In the genomic region with DNA sequence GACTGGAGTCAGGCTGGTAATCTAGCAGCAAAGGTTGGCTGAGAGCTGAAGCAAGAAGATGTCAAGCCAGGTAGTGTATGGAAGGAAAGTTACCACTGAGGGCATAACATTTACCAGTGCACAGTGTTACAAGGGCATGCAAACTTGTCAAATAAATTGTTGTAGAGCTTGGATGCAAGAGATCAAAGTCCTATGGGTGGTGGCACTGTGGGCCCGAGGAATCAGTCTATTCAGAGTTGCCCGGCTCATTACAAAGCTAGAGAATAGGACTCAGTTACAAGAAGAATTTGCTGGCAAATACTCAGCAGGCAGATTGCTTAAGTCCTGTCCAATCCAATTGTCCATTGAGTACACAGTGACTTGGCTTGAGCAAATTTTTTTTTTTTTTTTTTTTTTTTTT, we compare ENCODE assay signal across 21 cellular contexts.
A peak's percentile ranks its signal among the peaks of the same experiment; 100 is the strongest.
DNase-seq lines count a peak whose midpoint lies in the region; TF ChIP-seq lines count a peak whose summit lies in the region.
"Had no signal": no experiment of that assay in that cellular context is flagged by ENCODE, and none has a peak within 500 bp of the region (broad histone marks: within the 10 kb centered on the region; RNA-seq: fewer than 3 reads in every experiment).

No MANE protein-coding gene starts in this region.

- CTCF ChIA-PET in activated naive CD4-positive, alpha-beta T cell treated with anti-CD3 and anti-CD28 coated beads, Interleukin-2, amount 10 ng/mL, durations not matched to agents 7 days and 5 days (lab: Charles Lee): no interaction called here

- DNase-seq in NCI-H2029 (lab: John Stamatoyannopoulos, UW) (peak; percentile 0), NCI-H2029 treated with DMSO at 0.1 percent for 48 hours (lab: John Stamatoyannopoulos, UW) (no peak), fibroblast of pulmonary artery (ENCODE audit: low read depth) (peak; percentile 14), substantia nigra (lab: John Stamatoyannopoulos, UW) (no peak), foreskin fibroblast (no peak)
- no peak for DNase-seq in activated naive CD4-positive, alpha-beta T cell treated with anti-CD3 and anti-CD28 coated beads, Interleukin-2, amount 10 ng/mL, durations not matched to agents 7 days and 5 days
- DNase-seq: 8988T; ACHN; AML-193; BE2C; CD4-positive, alpha-beta T cell; CD8-positive, alpha-beta memory T cell; DMS 273 treated with DMSO at 0.1 percent for 48 hours; DND-41; GOT3; HFFc6 had no signal

- peaks cover 0 to 6% (median 0%) of the 10 kb centered on the region in 4 donors for H3K9me3 ChIP-seq in liver (ENCODE audit: control insufficient read depth in 4 of 4, low read length in 3 of 4)
- H3K9me3 ChIP-seq: A549, BE2C, HAP-1 had no signal

- 34% methylated on average over 2 of the region's 2 CpGs for WGBS in liver

- H3K27me3 ChIP-seq in liver (ENCODE audit: control insufficient read depth in 4 of 4, insufficient read depth in 4 of 4, low read length in 3 of 4): no peaks in the 10 kb centered on the region
- H3K27me3 ChIP-seq: BE2C; BLaER1 treated with 17β-estradiol and CSF1 and Interleukin-3, amounts not matched to agents 10 nM and 100 nM had no signal

- H3K36me3 ChIP-seq in liver (ENCODE audit: control insufficient read depth in 4 of 4, insufficient read depth in 3 of 4, low read depth in 1 of 4, low read length in 3 of 4): no peaks in the 10 kb centered on the region
- H3K36me3 ChIP-seq: BE2C; BLaER1 treated with 17β-estradiol and CSF1 and Interleukin-3, amounts not matched to agents 10 nM and 100 nM; HAP-1 had no signal

- H3K9me3 Mint-ChIP-seq in activated naive CD4-positive, alpha-beta T cell treated with anti-CD3 and anti-CD28 coated beads, Interleukin-2, amount 10 ng/mL, durations not matched to agents 7 days and 5 days: peaks cover 11% of the 10 kb centered on the region

- no peak for TF ChIP-seq CTCF in fibroblast of pulmonary artery (IDR thresholded peaks at IDR 0.05; ENCODE audit: low read length, missing control alignments)
- TF ChIP-seq CTCF in liver (IDR thresholded peaks at IDR 0.05; ENCODE audit: low read depth, low read length, missing input control): no peak
- no peak for TF ChIP-seq CTCF in foreskin fibroblast (IDR thresholded peaks at IDR 0.05; ENCODE audit: low read depth, low read length)

- no peak overlapping the region for H3K4me3 Mint-ChIP-seq in activated naive CD4-positive, alpha-beta T cell treated with anti-CD3 and anti-CD28 coated beads, Interleukin-2, amount 10 ng/mL, durations not matched to agents 7 days and 5 days
- H3K4me3 Mint-ChIP-seq: CD14-positive monocyte; CD4-positive, alpha-beta T cell; CD8-positive, alpha-beta memory T cell; HFFc6 had no signal

- H3K9ac ChIP-seq in liver (ENCODE audit: low read depth in 1 of 2, low read length in 2 of 2): no peak overlapping the region
- H3K9ac ChIP-seq: BLaER1 treated with 17β-estradiol and CSF1 and Interleukin-3, amounts not matched to agents 10 nM and 100 nM had no signal

- peaks cover 0 to 7% (median 2%) of the 10 kb centered on the region in 4 donors for H3K4me1 ChIP-seq in liver (ENCODE audit: control insufficient read depth in 4 of 4, insufficient read depth in 4 of 4, low read length in 3 of 4)
- H3K4me1 ChIP-seq: A549, BE2C, HAP-1 had no signal

- peak in 1 of 2 donors; percentile 57 for TF ChIP-seq RAD21 in liver (IDR thresholded peaks at IDR 0.05)

- no peaks in the 10 kb centered on the region for H3K27me3 Mint-ChIP-seq in activated naive CD4-positive, alpha-beta T cell treated with anti-CD3 and anti-CD28 coated beads, Interleukin-2, amount 10 ng/mL, durations not matched to agents 7 days and 5 days
- H3K27me3 Mint-ChIP-seq: CD4-positive, alpha-beta T cell; CD8-positive, alpha-beta memory T cell had no signal

- peak overlapping the region; percentile 6 to 36 for H3K27ac ChIP-seq in liver (ENCODE audit: low read depth in 1 of 2, low read length in 2 of 2)
- no peak overlapping the region for H3K27ac ChIP-seq in substantia nigra (ENCODE audit: low read depth, low read length, poor library complexity, severe bottlenecking)
- H3K27ac ChIP-seq: A549; BLaER1 treated with 17β-estradiol and CSF1 and Interleukin-3, amounts not matched to agents 10 nM and 100 nM had no signal

- no peak overlapping the region for H3K27ac Mint-ChIP-seq in activated naive CD4-positive, alpha-beta T cell treated with anti-CD3 and anti-CD28 coated beads, Interleukin-2, amount 10 ng/mL, durations not matched to agents 7 days and 5 days
- H3K27ac Mint-ChIP-seq: CD14-positive monocyte; CD4-positive, alpha-beta T cell; HFFc6 had no signal

- no peaks in the 10 kb centered on the region for H3K4me1 Mint-ChIP-seq in activated naive CD4-positive, alpha-beta T cell treated with anti-CD3 and anti-CD28 coated beads, Interleukin-2, amount 10 ng/mL, durations not matched to agents 7 days and 5 days
- H3K4me1 Mint-ChIP-seq: CD14-positive monocyte; CD8-positive, alpha-beta memory T cell had no signal

- H3K4me3 ChIP-seq in fibroblast of pulmonary artery (replicated peaks; ENCODE audit: low read depth, low read length): no peak overlapping the region
- no peak overlapping the region for H3K4me3 ChIP-seq in liver (ENCODE audit: low read depth in 1 of 3, low read length in 3 of 3)
- no peak overlapping the region for H3K4me3 ChIP-seq in foreskin fibroblast (ENCODE audit: low read depth in 1 of 2, low read length in 2 of 2)
- H3K4me3 ChIP-seq: A549; BLaER1 treated with 17β-estradiol and CSF1 and Interleukin-3, amounts not matched to agents 10 nM and 100 nM; HAP-1 had no signal

- no peaks in the 10 kb centered on the region for H3K36me3 Mint-ChIP-seq in activated naive CD4-positive, alpha-beta T cell treated with anti-CD3 and anti-CD28 coated beads, Interleukin-2, amount 10 ng/mL, durations not matched to agents 7 days and 5 days
- H3K36me3 Mint-ChIP-seq: CD14-positive monocyte; CD8-positive, alpha-beta memory T cell had no signal

TF ChIP-seq in liver, 16 proteins besides CTCF, POLR2A, EP300 and RAD21:
- TF ChIP-seq, protein P1, sequence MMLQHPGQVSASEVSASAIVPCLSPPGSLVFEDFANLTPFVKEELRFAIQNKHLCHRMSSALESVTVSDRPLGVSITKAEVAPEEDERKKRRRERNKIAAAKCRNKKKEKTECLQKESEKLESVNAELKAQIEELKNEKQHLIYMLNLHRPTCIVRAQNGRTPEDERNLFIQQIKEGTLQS (IDR thresholded peaks at IDR 0.05): no peak
- TF ChIP-seq, protein P2, sequence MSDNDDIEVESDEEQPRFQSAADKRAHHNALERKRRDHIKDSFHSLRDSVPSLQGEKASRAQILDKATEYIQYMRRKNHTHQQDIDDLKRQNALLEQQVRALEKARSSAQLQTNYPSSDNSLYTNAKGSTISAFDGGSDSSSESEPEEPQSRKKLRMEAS (IDR thresholded peaks at IDR 0.05): peak; percentile 72
- TF ChIP-seq SP1 (IDR thresholded peaks at IDR 0.05) (no peak), HNF4A (conservative IDR thresholded peaks at IDR 0.05) (peak; percentile 21 to 95), RXRA (IDR thresholded peaks at IDR 0.05) (peak in 1 of 2 donors; percentile 81), YY1 (IDR thresholded peaks at IDR 0.05) (peak; percentile 72), HNF4G (IDR thresholded peaks at IDR 0.05) (no peak), FOXA1 (IDR thresholded peaks at IDR 0.05) (peak; percentile 29), NR2F2 (IDR thresholded peaks at IDR 0.05) (no peak), JUND (IDR thresholded peaks at IDR 0.05) (peak in 1 of 2 donors; percentile 73), GABPA (IDR thresholded peaks at IDR 0.05 in 1 of 2, conservative IDR thresholded peaks at IDR 0.05 in 1 of 2) (no peak), TAF1 (conservative IDR thresholded peaks at IDR 0.05) (no peak), FOXA2 (IDR thresholded peaks at IDR 0.05) (no peak), EGR1 (IDR thresholded peaks at IDR 0.05; ENCODE audit: low read depth in 2 of 2) (no peak)
- TF ChIP-seq, protein P3, sequence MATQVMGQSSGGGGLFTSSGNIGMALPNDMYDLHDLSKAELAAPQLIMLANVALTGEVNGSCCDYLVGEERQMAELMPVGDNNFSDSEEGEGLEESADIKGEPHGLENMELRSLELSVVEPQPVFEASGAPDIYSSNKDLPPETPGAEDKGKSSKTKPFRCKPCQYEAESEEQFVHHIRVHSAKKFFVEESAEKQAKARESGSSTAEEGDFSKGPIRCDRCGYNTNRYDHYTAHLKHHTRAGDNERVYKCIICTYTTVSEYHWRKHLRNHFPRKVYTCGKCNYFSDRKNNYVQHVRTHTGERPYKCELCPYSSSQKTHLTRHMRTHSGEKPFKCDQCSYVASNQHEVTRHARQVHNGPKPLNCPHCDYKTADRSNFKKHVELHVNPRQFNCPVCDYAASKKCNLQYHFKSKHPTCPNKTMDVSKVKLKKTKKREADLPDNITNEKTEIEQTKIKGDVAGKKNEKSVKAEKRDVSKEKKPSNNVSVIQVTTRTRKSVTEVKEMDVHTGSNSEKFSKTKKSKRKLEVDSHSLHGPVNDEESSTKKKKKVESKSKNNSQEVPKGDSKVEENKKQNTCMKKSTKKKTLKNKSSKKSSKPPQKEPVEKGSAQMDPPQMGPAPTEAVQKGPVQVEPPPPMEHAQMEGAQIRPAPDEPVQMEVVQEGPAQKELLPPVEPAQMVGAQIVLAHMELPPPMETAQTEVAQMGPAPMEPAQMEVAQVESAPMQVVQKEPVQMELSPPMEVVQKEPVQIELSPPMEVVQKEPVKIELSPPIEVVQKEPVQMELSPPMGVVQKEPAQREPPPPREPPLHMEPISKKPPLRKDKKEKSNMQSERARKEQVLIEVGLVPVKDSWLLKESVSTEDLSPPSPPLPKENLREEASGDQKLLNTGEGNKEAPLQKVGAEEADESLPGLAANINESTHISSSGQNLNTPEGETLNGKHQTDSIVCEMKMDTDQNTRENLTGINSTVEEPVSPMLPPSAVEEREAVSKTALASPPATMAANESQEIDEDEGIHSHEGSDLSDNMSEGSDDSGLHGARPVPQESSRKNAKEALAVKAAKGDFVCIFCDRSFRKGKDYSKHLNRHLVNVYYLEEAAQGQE (IDR thresholded peaks at IDR 0.05): peak; percentile 68
- TF ChIP-seq, protein P4, sequence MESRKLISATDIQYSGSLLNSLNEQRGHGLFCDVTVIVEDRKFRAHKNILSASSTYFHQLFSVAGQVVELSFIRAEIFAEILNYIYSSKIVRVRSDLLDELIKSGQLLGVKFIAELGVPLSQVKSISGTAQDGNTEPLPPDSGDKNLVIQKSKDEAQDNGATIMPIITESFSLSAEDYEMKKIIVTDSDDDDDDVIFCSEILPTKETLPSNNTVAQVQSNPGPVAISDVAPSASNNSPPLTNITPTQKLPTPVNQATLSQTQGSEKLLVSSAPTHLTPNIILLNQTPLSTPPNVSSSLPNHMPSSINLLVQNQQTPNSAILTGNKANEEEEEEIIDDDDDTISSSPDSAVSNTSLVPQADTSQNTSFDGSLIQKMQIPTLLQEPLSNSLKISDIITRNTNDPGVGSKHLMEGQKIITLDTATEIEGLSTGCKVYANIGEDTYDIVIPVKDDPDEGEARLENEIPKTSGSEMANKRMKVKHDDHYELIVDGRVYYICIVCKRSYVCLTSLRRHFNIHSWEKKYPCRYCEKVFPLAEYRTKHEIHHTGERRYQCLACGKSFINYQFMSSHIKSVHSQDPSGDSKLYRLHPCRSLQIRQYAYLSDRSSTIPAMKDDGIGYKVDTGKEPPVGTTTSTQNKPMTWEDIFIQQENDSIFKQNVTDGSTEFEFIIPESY (IDR thresholded peaks at IDR 0.05): peak; percentile 67

Comparison
In these comparisons a context has a peak if more than half of its experiments do, and no peak if none do; other contexts are left out.
1. DNase-seq: peak in NCI-H2029 (single experiment) and fibroblast of pulmonary artery (single experiment); none in NCI-H2029 treated with DMSO at 0.1 percent for 48 hours (single experiment), substantia nigra (0 of 49), foreskin fibroblast (0 of 2) and activated naive CD4-positive, alpha-beta T cell treated with anti-CD3 and anti-CD28 coated beads, Interleukin-2, amount 10 ng/mL, durations not matched to agents 7 days and 5 days (single experiment).